In genomic region chr5:119031047-119031886, GRCh38 we compare ENCODE assay signal across 9 cellular contexts. TPM values are rescaled to one million over a fixed set of nuclear protein-coding genes. Genes with fewer than 3 reads are reported as not detected.
A peak's percentile ranks its signal among the peaks of the same experiment; 100 is the strongest.
DNase-seq lines count a peak whose midpoint lies in the region; ATAC-seq and FAIRE-seq lines count a peak whose summit lies in the region.
"Had no signal": no experiment of that assay in that cellular context is flagged by ENCODE, and none has a peak within 500 bp of the region (broad histone marks: within the 10 kb centered on the region; RNA-seq: fewer than 3 reads in every experiment).

No MANE protein-coding gene starts in this region.

- DNase-seq in GM18507 (ENCODE audit: extremely low spot score, insufficient read length, low read depth) (peak; percentile 11), AML-193 (lab: John Stamatoyannopoulos, UW) (no peak), urothelium cell line (ENCODE audit: low spot score) (no peak), left ventricle myocardium superior (no peak), cardiac septum (ENCODE audit: low spot score) (no peak)
- DNase-seq in central memory CD8-positive, alpha-beta T cell (ENCODE audit: low spot score in 2 of 2) = no peak
- DNase-seq: gastrocnemius medialis had no signal

- FAIRE-seq in GM18507 (lab: Jason Lieb, UNC) (peak; percentile 94), urothelium cell line (lab: Jason Lieb, UNC) (no peak)

- H3K4me3 Mint-ChIP-seq in central memory CD8-positive, alpha-beta T cell = no peak overlapping the region

- no peaks in the 10 kb centered on the region for H3K27me3 Mint-ChIP-seq in central memory CD8-positive, alpha-beta T cell

- no peaks in the 10 kb centered on the region for H3K9me3 Mint-ChIP-seq in central memory CD8-positive, alpha-beta T cell

- no peaks in the 10 kb centered on the region for H3K36me3 Mint-ChIP-seq in central memory CD8-positive, alpha-beta T cell (ENCODE audit: insufficient read depth)

- ATAC-seq in GM21515 (IDR thresholded peaks at IDR 0.05; ENCODE audit: unreplicated experiment) = peak; percentile 84
- ATAC-seq in HG03354 (IDR thresholded peaks at IDR 0.05; ENCODE audit: poor library complexity, severe bottlenecking, unreplicated experiment) = peak; percentile 88
- no peak for ATAC-seq in central memory CD8-positive, alpha-beta T cell (replicated peaks; ENCODE audit: extremely low read depth, poor library complexity, severe bottlenecking)
- ATAC-seq in left ventricle myocardium superior = no peak
- ATAC-seq: gastrocnemius medialis had no signal

- H3K27ac Mint-ChIP-seq in central memory CD8-positive, alpha-beta T cell (ENCODE audit: low read depth) = peak overlapping the region; percentile 26

- intact Hi-C loops in left ventricle myocardium superior (cut with micrococcal nuclease) = no loop called here
- intact Hi-C loops in cardiac septum (cut with DNase I) = no loop called here

- peaks cover 16% of the 10 kb centered on the region for H3K4me1 Mint-ChIP-seq in central memory CD8-positive, alpha-beta T cell

RNA-seq across cellular contexts. Expression of gene DMXL1, which starts 39.6 kb away (rescaled TPM):
- 23.6 TPM for total RNA-seq in left ventricle myocardium superior
- total RNA-seq in cardiac septum = 28.2 TPM

RNA-seq across cellular contexts. Expression of gene DTWD2, which starts 42.9 kb away (rescaled TPM):
- total RNA-seq in left ventricle myocardium superior (15.0 TPM), cardiac septum (10.1 TPM)

Comparison
In these comparisons a context has a peak if more than half of its experiments do, and no peak if none do; other contexts are left out.
1. ATAC-seq: peak in GM21515 (single experiment) and HG03354 (single experiment); none in central memory CD8-positive, alpha-beta T cell (single experiment) and left ventricle myocardium superior (single experiment).